In the genomic region with DNA sequence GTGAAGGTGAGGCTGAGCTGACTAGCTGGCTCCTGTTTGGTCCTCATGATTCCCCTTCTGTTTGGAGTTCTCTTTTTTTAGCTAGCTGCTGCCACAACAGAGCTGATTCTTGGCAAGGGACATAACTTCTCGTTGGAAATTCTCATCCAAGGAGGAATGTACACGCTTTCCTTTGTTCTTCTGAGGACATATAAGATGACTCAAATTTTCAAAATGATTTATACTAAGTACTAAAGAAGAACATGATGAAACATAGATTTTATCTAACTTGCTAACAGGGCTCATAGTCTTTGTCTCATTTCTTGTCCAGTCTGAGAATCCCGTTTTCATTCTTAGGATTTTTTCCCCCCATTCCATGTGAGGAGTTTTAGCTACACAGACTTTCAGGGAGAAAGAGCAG, we compare ENCODE assay signal across 34 cellular contexts. TPM values are rescaled to one million over a fixed set of nuclear protein-coding genes. Genes with fewer than 3 reads are reported as not detected.
DNase-seq lines count a peak whose midpoint lies in the region; ATAC-seq, FAIRE-seq and TF ChIP-seq lines count a peak whose summit lies in the region.
"Had no signal": no experiment of that assay in that cellular context is flagged by ENCODE, and none has a peak within 500 bp of the region (broad histone marks: within the 10 kb centered on the region; RNA-seq: fewer than 3 reads in every experiment).

No MANE protein-coding gene starts in this region.

- TF ChIP-seq POLR2A in IMR-90 (IDR thresholded peaks at IDR 0.05; ENCODE audit: low read depth, low read length): no peak

- H2AK9ac ChIP-seq in IMR-90 (replicated peaks; ENCODE audit: low read depth, low read length, poor library complexity): no peak overlapping the region

- no peak overlapping the region for H3K56ac ChIP-seq in IMR-90 (ENCODE audit: extremely low read depth, insufficient read depth, low read length)

- H3K9ac ChIP-seq in IMR-90 (ENCODE audit: low read depth, low read length) (no peak overlapping the region), keratinocyte (ENCODE audit: control insufficient read depth, extremely low read depth, insufficient read depth, low read length) (no peak overlapping the region)

- no peak overlapping the region for H2BK5ac ChIP-seq in IMR-90 (ENCODE audit: low read depth, low read length, poor library complexity, severe bottlenecking)

- peaks cover 0 to 8% of the 10 kb centered on the region in 2 experiments; a peak in 1 of 4 replicates for H3K79me1 ChIP-seq in IMR-90 (ENCODE audit: low read depth in 1 of 2, low read length in 2 of 2)

- no peak overlapping the region for H3K27ac Mint-ChIP-seq in CD4-positive, alpha-beta T cell
- H3K27ac Mint-ChIP-seq in T-helper 2 cell treated with Interferon-gamma antibody and Interleukin-4, amounts not matched to agents 5 μg/mL and 100 μg/mL, for 36 hours: no peak overlapping the region
- H3K27ac Mint-ChIP-seq: activated CD8-positive, alpha-beta T cell treated with anti-CD3 and anti-CD28 coated beads, Interleukin-2, amount 10 ng/mL, durations not matched to agents 7 days and 5 days; activated naive CD4-positive, alpha-beta T cell treated with anti-CD3 and anti-CD28 coated beads for 36 hours; stimulated activated memory B cell treated with anti-CD40 and anti-IgM and Interleukin-4, amounts not matched to agents 10 μg/mL and 1 μg/mL and 100 μg/mL, for 72 hours had no signal

- peaks cover 21% of the 10 kb centered on the region for H3K4me1 Mint-ChIP-seq in CD4-positive, alpha-beta T cell (ENCODE audit: low read depth)
- H3K4me1 Mint-ChIP-seq in T-helper 2 cell treated with Interferon-gamma antibody and Interleukin-4, amounts not matched to agents 5 μg/mL and 100 μg/mL, for 36 hours (ENCODE audit: low read depth): peaks cover 21% of the 10 kb centered on the region

- H4K20me1 ChIP-seq in IMR-90 (ENCODE audit: insufficient read depth, low read length) (peaks cover 15% of the 10 kb centered on the region; the same call in 1 of the 2 replicates), keratinocyte (ENCODE audit: control insufficient read depth, extremely low read depth, insufficient read depth, low read length) (peaks cover 2% of the 10 kb centered on the region)

- no peak overlapping the region for H2BK120ac ChIP-seq in IMR-90 (ENCODE audit: low read depth, low read length)

- H3K4me3 Mint-ChIP-seq in CD4-positive, alpha-beta T cell: peak overlapping the region; percentile 20
- H3K4me3 Mint-ChIP-seq in T-helper 2 cell treated with Interferon-gamma antibody and Interleukin-4, amounts not matched to agents 5 μg/mL and 100 μg/mL, for 36 hours: no peak overlapping the region
- H3K4me3 Mint-ChIP-seq: activated CD8-positive, alpha-beta T cell treated with anti-CD3 and anti-CD28 coated beads, Interleukin-2, amount 10 ng/mL, durations not matched to agents 7 days and 5 days; activated naive CD4-positive, alpha-beta T cell treated with anti-CD3 and anti-CD28 coated beads for 36 hours; stimulated activated memory B cell treated with anti-CD40 and anti-IgM and Interleukin-4, amounts not matched to agents 10 μg/mL and 1 μg/mL and 100 μg/mL, for 72 hours had no signal

- H3K9me1 ChIP-seq in IMR-90 (ENCODE audit: insufficient read depth, low read length) (no peaks in the 10 kb centered on the region), keratinocyte (ENCODE audit: control insufficient read depth, extremely low read depth, insufficient read depth, low read length) (no peaks in the 10 kb centered on the region)

- H3K79me2 ChIP-seq in keratinocyte (ENCODE audit: control insufficient read depth, insufficient read depth, low read length): peaks cover 16% of the 10 kb centered on the region

- H3K4ac ChIP-seq in IMR-90 (ENCODE audit: low read depth, low read length): no peak overlapping the region

- CTCF ChIA-PET in CD4-positive, alpha-beta T cell (lab: Charles Lee): no interaction called here
- CTCF ChIA-PET in IMR-90 (lab: Yijun Ruan, JAX) (no interaction called here), A673 (lab: Charles Lee) (no interaction called here)

- no peak overlapping the region; the same call in 1 of the 2 replicates for H4K5ac ChIP-seq in IMR-90 (ENCODE audit: low read depth, low read length)

- H3K36me3 ChIP-seq in IMR-90 (ENCODE audit: control insufficient read depth, insufficient read depth, low read length) (0 out of 2 replicates have a peak, but pooled peaks cover 4% of the 10 kb centered on the region), keratinocyte (ENCODE audit: control insufficient read depth in 2 of 2, extremely low read depth in 1 of 2, insufficient read depth in 2 of 2, low read length in 2 of 2) (no peaks in the 10 kb centered on the region), A673 (ENCODE audit: insufficient read depth, low read length, poor library complexity, severe bottlenecking) (peaks cover 2% of the 10 kb centered on the region)
- H3K36me3 ChIP-seq: neutrophil, upper lobe of left lung had no signal

- peaks cover 34% of the 10 kb centered on the region for H3K27me3 Mint-ChIP-seq in CD4-positive, alpha-beta T cell
- no peaks in the 10 kb centered on the region for H3K27me3 Mint-ChIP-seq in T-helper 2 cell treated with Interferon-gamma antibody and Interleukin-4, amounts not matched to agents 5 μg/mL and 100 μg/mL, for 36 hours (ENCODE audit: low read depth)

- ATAC-seq in CD4-positive, alpha-beta T cell (ENCODE audit: poor library complexity): no peak
- no peak for ATAC-seq in IMR-90 (ENCODE audit: low read depth)
- no peak for ATAC-seq in GM19395 (IDR thresholded peaks at IDR 0.05; ENCODE audit: unreplicated experiment)
- no peak for ATAC-seq in HG03469 (IDR thresholded peaks at IDR 0.05; ENCODE audit: unreplicated experiment)
- ATAC-seq: activated CD8-positive, alpha-beta T cell treated with anti-CD3 and anti-CD28 coated beads, Interleukin-2, amount 10 ng/mL, durations not matched to agents 7 days and 5 days; GM12878; HepG2; left lung; psoas muscle; stimulated activated memory B cell treated with anti-CD40 and anti-IgM and Interleukin-4, amounts not matched to agents 10 μg/mL and 1 μg/mL and 100 μg/mL, for 72 hours had no signal

- H3K27ac ChIP-seq in CD4-positive, alpha-beta T cell (ENCODE audit: low read depth, low read length): no peak overlapping the region
- H3K27ac ChIP-seq in IMR-90 (ENCODE audit: insufficient read depth, low read length) (no peak overlapping the region), keratinocyte (ENCODE audit: control insufficient read depth, insufficient read depth, low read length) (no peak overlapping the region), A673 (ENCODE audit: low read depth, low read length, poor library complexity, severe bottlenecking) (no peak overlapping the region)
- H3K27ac ChIP-seq: brain microvascular endothelial cell, left lung, neutrophil, psoas muscle, upper lobe of left lung had no signal

- H3K4me3 ChIP-seq in IMR-90 (ENCODE audit: insufficient read depth, low read depth, low read length): no peak overlapping the region
- no peak overlapping the region for H3K4me3 ChIP-seq in keratinocyte (ENCODE audit: control insufficient read depth in 2 of 3, extremely low read depth in 1 of 3, insufficient read depth in 2 of 3, low read depth in 1 of 3, low read length in 3 of 3)
- H3K4me3 ChIP-seq in A673 (ENCODE audit: low read depth, low read length, poor library complexity, severe bottlenecking): no peak overlapping the region
- H3K4me3 ChIP-seq: GM12878, left lung, psoas muscle, upper lobe of left lung had no signal

- BruUV-seq in IMR-90 (replicated peaks; lab: Mats Ljungman, UMichigan) (no TSS peak), A673 (replicated peaks; lab: Mats Ljungman, UMichigan) (no TSS peak)

- POLR2A ChIA-PET in CD4-positive, alpha-beta T cell (lab: Charles Lee): no interaction called here
- POLR2A ChIA-PET in IMR-90 (lab: Charles Lee; ENCODE audit: unreplicated experiment) (no interaction called here), A673 (lab: Charles Lee; ENCODE audit: low non-redundant PET) (no interaction called here)

- no peak overlapping the region for H4K91ac ChIP-seq in IMR-90 (ENCODE audit: insufficient read depth, low read depth, low read length)

- FAIRE-seq in keratinocyte (lab: Jason Lieb, UNC): no peak
- FAIRE-seq: A204.1, D721Med, endothelial cell of umbilical vein, GM12878, HepG2 had no signal

- no peak for DNase-seq in CD4-positive, alpha-beta T cell
- DNase-seq in IMR-90 (peak; percentile 13), amniotic epithelial cell (ENCODE audit: low read depth) (peak; percentile 78), keratinocyte (ENCODE audit: low read depth, low spot score) (no peak), A673 (ENCODE audit: low spot score) (no peak)
- DNase-seq in T-helper 2 cell treated with Interferon-gamma antibody and Interleukin-4, amounts not matched to agents 5 μg/mL and 100 μg/mL, for 36 hours (ENCODE audit: low spot score): no peak
- DNase-seq: activated CD8-positive, alpha-beta T cell treated with anti-CD3 and anti-CD28 coated beads, Interleukin-2, amount 10 ng/mL, durations not matched to agents 7 days and 5 days; activated naive CD4-positive, alpha-beta T cell treated with anti-CD3 and anti-CD28 coated beads for 36 hours; AML-193; amniotic stem cell; brain microvascular endothelial cell; CD4-positive, CD25-positive, alpha-beta regulatory T cell; glutamatergic neuron; H7; left lung; naive B cell; NCI-H1436 treated with DMSO at 0.1 percent for 48 hours; NCI-H2081 treated with DMSO at 0.1 percent for 48 hours; NCI-H226; NCI-H69; psoas muscle; SHP77 treated with DMSO at 0.1 percent for 48 hours; SW 1271; T-helper 9 cell; upper lobe of left lung had no signal

- in situ Hi-C loops in IMR-90 (cut with MboI; ENCODE audit: low sequenced_read_pairs): no loop called here

- no peak overlapping the region for H2BK15ac ChIP-seq in IMR-90 (ENCODE audit: low read depth, low read length)

- intact Hi-C loops in CD4-positive, alpha-beta T cell (cut with DNase I, micrococcal nuclease): loop anchor here in 1 of 2 experiments (5.0 to 10.0 kb wide), 2 partner anchors 868 to 889 kb away; a partner anchor contains a TSS
- intact Hi-C loops in IMR-90 (cut with micrococcal nuclease): no loop called here
- intact Hi-C loops in A673 (cut with micrococcal nuclease; ENCODE audit: unreplicated experiment): no loop called here

- H2BK20ac ChIP-seq in IMR-90 (ENCODE audit: low read depth, low read length): no peak overlapping the region

- H2AK5ac ChIP-seq in IMR-90 (ENCODE audit: low read depth, low read length): no peak overlapping the region

- dilution Hi-C loops in IMR-90 (cut with HindIII; ENCODE audit: low sequenced_read_pairs, unreplicated experiment): no loop called here
- dilution Hi-C loops in keratinocyte (cut with MboI; ENCODE audit: extremely low pct_ligation_motif_present, low sequenced_read_pairs): no loop called here

- H3K14ac ChIP-seq in IMR-90 (replicated peaks; ENCODE audit: low read depth, low read length): no peak overlapping the region

- H3K9me3 Mint-ChIP-seq in CD4-positive, alpha-beta T cell: no peaks in the 10 kb centered on the region
- peaks cover 11% of the 10 kb centered on the region for H3K9me3 Mint-ChIP-seq in T-helper 2 cell treated with Interferon-gamma antibody and Interleukin-4, amounts not matched to agents 5 μg/mL and 100 μg/mL, for 36 hours

- TF ChIP-seq CTCF in CD4-positive, alpha-beta T cell (IDR thresholded peaks at IDR 0.05): no peak
- TF ChIP-seq CTCF in IMR-90 (conservative IDR thresholded peaks at IDR 0.05; ENCODE audit: low read depth, low read length) (no peak), keratinocyte (optimal IDR thresholded peaks at IDR 0.05 in 1 of 3, IDR thresholded peaks at IDR 0.05 in 1 of 3, conservative IDR thresholded peaks at IDR 0.05 in 1 of 3; ENCODE audit: extremely low read depth in 1 of 3, insufficient read depth in 2 of 3, low read length in 3 of 3) (no peak), A673 (conservative IDR thresholded peaks at IDR 0.05; ENCODE audit: low read depth, low read length) (no peak)

- H3K4me1 ChIP-seq in IMR-90 (ENCODE audit: control insufficient read depth, insufficient read depth, low read length): no peaks in the 10 kb centered on the region; the same call in none of the 2 replicates
- peaks cover 40% of the 10 kb centered on the region for H3K4me1 ChIP-seq in keratinocyte (ENCODE audit: control insufficient read depth, extremely low read depth, insufficient read depth, low read length)
- H3K4me1 ChIP-seq in A673 (ENCODE audit: insufficient read depth, low read length, poor library complexity, severe bottlenecking): peaks cover 8% of the 10 kb centered on the region

- H2AFZ ChIP-seq in IMR-90 (replicated peaks; ENCODE audit: low read length, poor library complexity) (no peak overlapping the region), keratinocyte (ENCODE audit: control insufficient read depth, low read length) (peak overlapping the region; percentile 45)

- H3K23ac ChIP-seq in IMR-90 (ENCODE audit: low read depth, low read length): no peak overlapping the region

- no peaks in the 10 kb centered on the region for H3K9me3 ChIP-seq in CD4-positive, alpha-beta T cell (ENCODE audit: control insufficient read depth, low read length)
- H3K9me3 ChIP-seq in IMR-90 (ENCODE audit: control insufficient read depth, insufficient read depth, low read length) (no peaks in the 10 kb centered on the region), keratinocyte (ENCODE audit: control insufficient read depth, low read depth, low read length) (no peaks in the 10 kb centered on the region), A673 (ENCODE audit: low read depth, low read length, poor library complexity, severe bottlenecking) (no peaks in the 10 kb centered on the region)
- H3K9me3 ChIP-seq: left lung, neutrophil, psoas muscle, upper lobe of left lung had no signal

- H3K4me2 ChIP-seq in IMR-90 (ENCODE audit: low read depth, low read length): no peak overlapping the region
- H3K4me2 ChIP-seq in keratinocyte (ENCODE audit: control insufficient read depth, extremely low read depth, insufficient read depth, low read depth, low read length): peak overlapping the region; percentile 43

- no peak for TF ChIP-seq RAD21 in IMR-90 (IDR thresholded peaks at IDR 0.05; ENCODE audit: low read length)

- H3K36me3 Mint-ChIP-seq in CD4-positive, alpha-beta T cell (ENCODE audit: low read depth): peaks cover 12% of the 10 kb centered on the region
- H3K36me3 Mint-ChIP-seq in T-helper 2 cell treated with Interferon-gamma antibody and Interleukin-4, amounts not matched to agents 5 μg/mL and 100 μg/mL, for 36 hours (ENCODE audit: low read depth): peaks cover 13% of the 10 kb centered on the region
- H3K36me3 Mint-ChIP-seq: CD4-positive, CD25-positive, alpha-beta regulatory T cell; naive B cell had no signal

- no CpG with 5 or more reads among the region's 3 CpGs for WGBS in IMR-90 (ENCODE audit: extremely low coverage in 2 of 2, insufficient read length in 1 of 2), 2 experiments

- H4K8ac ChIP-seq in IMR-90 (ENCODE audit: low read depth in 2 of 2, low read length in 2 of 2): no peak overlapping the region

- H3K18ac ChIP-seq in IMR-90 (ENCODE audit: low read depth, low read length): no peak overlapping the region

- no peaks in the 10 kb centered on the region for H3K27me3 ChIP-seq in CD4-positive, alpha-beta T cell (ENCODE audit: control insufficient read depth, insufficient read depth, low read length)
- H3K27me3 ChIP-seq in IMR-90 (ENCODE audit: control insufficient read depth, insufficient read depth, low read length) (no peaks in the 10 kb centered on the region), keratinocyte (ENCODE audit: control insufficient read depth, extremely low read depth, insufficient read depth, low read length) (no peaks in the 10 kb centered on the region), A673 (replicated peaks; ENCODE audit: insufficient read depth, low read depth, low read length, poor library complexity) (no peaks in the 10 kb centered on the region)
- H3K27me3 ChIP-seq: brain microvascular endothelial cell, upper lobe of left lung had no signal

RNA-seq across cellular contexts. Expression of a gene that starts 2.9 kb away (rescaled TPM):
- 10 to 100 TPM; 56.5 to 58.8 TPM for total RNA-seq in CD4-positive, alpha-beta T cell
- total RNA-seq in IMR-90 (2012; rRNA removed): 47.7 and 69.7 TPM in 2 replicates
- 129 and 165 TPM in 2 replicates for polyA plus RNA-seq in IMR-90 (2012; rRNA removed)
- polyA plus RNA-seq in IMR-90 (2012; cell fraction: cytosol; rRNA removed): 57.2 and 127 TPM in 2 replicates
- 101 and 131 TPM in 2 replicates for polyA plus RNA-seq in IMR-90 (2012; cell fraction: nucleus; rRNA removed; ENCODE audit: low replicate concordance)
- 110 to 247 TPM (median 177 TPM) in 3 replicates for polyA plus RNA-seq in keratinocyte
- 83.5 TPM for polyA plus RNA-seq in keratinocyte (2011; ENCODE audit: low read depth)
- polyA plus RNA-seq in keratinocyte (2011; cell fraction: cytosol; rRNA removed): 159 and 208 TPM in 2 replicates
- polyA plus RNA-seq in keratinocyte (2011; cell fraction: nucleus; rRNA removed): 222 and 244 TPM in 2 replicates
- 98.0 and 133 TPM in 2 replicates for polyA plus RNA-seq in keratinocyte (2012; ENCODE audit: low replicate concordance)
- polyA minus RNA-seq in keratinocyte: 58.0 to 97.0 TPM (median 94.7 TPM) in 3 replicates
- polyA minus RNA-seq in keratinocyte (2011; cell fraction: cytosol; rRNA and poly(A)+ RNA removed): 62.3 TPM
- 49.6 and 90.0 TPM in 2 replicates for polyA minus RNA-seq in keratinocyte (2011; cell fraction: nucleus; rRNA and poly(A)+ RNA removed)
- 150 and 157 TPM in 2 replicates for total RNA-seq in A673 (2021)

Comparison
In these comparisons a context has a peak if more than half of its experiments do, and no peak if none do; other contexts are left out.
1. DNase-seq: peak in IMR-90 (single experiment) and amniotic epithelial cell (single experiment); none in CD4-positive, alpha-beta T cell (0 of 10), keratinocyte (single experiment), A673 (single experiment) and T-helper 2 cell treated with Interferon-gamma antibody and Interleukin-4, amounts not matched to agents 5 μg/mL and 100 μg/mL, for 36 hours (single experiment).